Comparison of ENCODE assay signal across 8 cellular contexts in genomic region chr15:72685925-72686794, GRCh38. TPM values are rescaled to one million over a fixed set of nuclear protein-coding genes. Genes with fewer than 3 reads are reported as not detected.
DNase-seq lines count a peak whose midpoint lies in the region; ATAC-seq, FAIRE-seq and TF ChIP-seq lines count a peak whose summit lies in the region.

TSS of gene BBS4 (plus strand) at chr15:72686207. CDS start at chr15:72686228, 21 bp downstream.
TSS of gene HIGD2B (minus strand) at chr15:72686182. CDS start at chr15:72676374, 9,808 bp downstream.

- H3K4me1 ChIP-seq in A549 (peaks cover 8% of the 10 kb centered on the region; the same call in 1 of the 3 replicates), liver (ENCODE audit: control insufficient read depth in 4 of 4, insufficient read depth in 4 of 4, low read length in 3 of 4) (peaks cover 3 to 13% (median 6%) of the 10 kb centered on the region in 4 donors)

- DNase-seq in A549 (ENCODE audit: low read depth in 1 of 2, low spot score in 1 of 2) (peak; percentile 90 to 96), coronary artery (ENCODE audit: low spot score) (peak; percentile 92), NCI-H187 treated with DMSO at 0.1 percent for 48 hours (lab: John Stamatoyannopoulos, UW) (no peak)
- peak; percentile 41 to 68 (median 63) for DNase-seq in stimulated activated CD4-positive, alpha-beta T cell treated with anti-CD3 and anti-CD28 coated beads, TNF-alpha, amount 100 ng/mL, for 1 hour (ENCODE audit: low read depth in 3 of 3, low spot score in 1 of 3)

- ATAC-seq in A549 = peak; percentile 97 to 98
- peak; percentile 86 for ATAC-seq in HG03378 (IDR thresholded peaks at IDR 0.05; ENCODE audit: unreplicated experiment)
- ATAC-seq in activated CD4-positive, CD25-positive, alpha-beta regulatory T cell treated with anti-CD3 and anti-CD28 coated beads, Interleukin-2, amount 50 U/mL, for 24 hours = peak; percentile 98

- peak within 1 kb of the TSS; percentile 88 to 89 for H3K27ac ChIP-seq in A549
- H3K27ac ChIP-seq in coronary artery = peak within 1 kb of the TSS; percentile 73 to 94
- H3K27ac ChIP-seq in liver (ENCODE audit: low read depth in 1 of 2, low read length in 2 of 2) = peak within 1 kb of the TSS; percentile 84 to 91

- POLR2A ChIA-PET in A549 (lab: Yijun Ruan, JAX) = interaction anchor here (0.5 to 2.1 kb wide), 12 partner anchors 9 to 1712 kb away, joined by 3 to 8 read pairs (median 4); partner anchors contain the start of gene HEXA

- peak within 1 kb of the TSS; percentile 88 to 94 for H3K9ac ChIP-seq in liver (ENCODE audit: low read depth in 1 of 2, low read length in 2 of 2)

- H3K36me3 ChIP-seq in liver (ENCODE audit: control insufficient read depth in 4 of 4, insufficient read depth in 3 of 4, low read depth in 1 of 4, low read length in 3 of 4) = no peaks in the 10 kb centered on the region

- TF ChIP-seq CTCF in A549 (IDR thresholded peaks at IDR 0.05) (no peak), coronary artery (IDR thresholded peaks at IDR 0.05) (no peak), liver (IDR thresholded peaks at IDR 0.05; ENCODE audit: low read depth, low read length, missing input control) (no peak)

- H3K9me3 ChIP-seq in A549 (no peaks in the 10 kb centered on the region), liver (ENCODE audit: control insufficient read depth in 4 of 4, low read length in 3 of 4) (no peaks in the 10 kb centered on the region)

- TF ChIP-seq POLR2A in A549 (IDR thresholded peaks at IDR 0.05; ENCODE audit: low read length) (peak; percentile 86), GM19099 (IDR thresholded peaks at IDR 0.05; ENCODE audit: extremely low read depth, insufficient read length, low read depth) (peak; percentile 78)

- H3K27me3 ChIP-seq in liver (ENCODE audit: control insufficient read depth in 4 of 4, insufficient read depth in 4 of 4, low read length in 3 of 4) = no peaks in the 10 kb centered on the region

- no peak for TF ChIP-seq EP300 in A549 (IDR thresholded peaks at IDR 0.05)

- CTCF ChIA-PET in A549 (lab: Yijun Ruan, JAX) = interaction anchor here (0.6 to 2.2 kb wide), 7 partner anchors 11 to 266 kb away, joined by 3 to 9 read pairs (median 6); no protein-coding TSS in a partner anchor

- FAIRE-seq in A549 (lab: Jason Lieb, UNC) = peak; percentile 94

- peak within 1 kb of the TSS; percentile 87 for H3K4me2 ChIP-seq in A549

- H3K4me3 ChIP-seq in A549 = peak within 1 kb of the TSS; percentile 67
- H3K4me3 ChIP-seq in coronary artery = peak within 1 kb of the TSS; percentile 85
- peak within 1 kb of the TSS; percentile 61 to 92 (median 75) for H3K4me3 ChIP-seq in liver (ENCODE audit: low read depth in 1 of 3, low read length in 3 of 3)

- no peak for TF ChIP-seq RAD21 in A549 (conservative IDR thresholded peaks at IDR 0.05 in 1 of 2, IDR thresholded peaks at IDR 0.05 in 1 of 2)
- TF ChIP-seq RAD21 in liver (IDR thresholded peaks at IDR 0.05) = peak in 1 of 2 donors; percentile 46

- WGBS in A549 (ENCODE audit: missing lambda C conversion rate) = 1% methylated on average over 49 of the region's 49 CpGs
- WGBS in liver = under 1% methylated on average over 49 of the region's 49 CpGs

TF ChIP-seq in A549, 52 proteins besides CTCF, POLR2A, EP300 and RAD21 (continues in another document):
- TF ChIP-seq MAZ (IDR thresholded peaks at IDR 0.05; ENCODE audit: borderline replicate concordance, low read depth, low read length) (no peak), REST (IDR thresholded peaks at IDR 0.05) (peak; percentile 42; the same call in 1 of the 2 replicates), ELK1 (IDR thresholded peaks at IDR 0.05; ENCODE audit: low read depth, low read length) (0 out of 2 replicates have a peak, but pooled peaks have one; percentile 41), MAFK (IDR thresholded peaks at IDR 0.05; ENCODE audit: partially characterized antibody) (no peak)

TF ChIP-seq in liver, 16 proteins besides CTCF, POLR2A, EP300 and RAD21:
- TF ChIP-seq ZBTB33 (IDR thresholded peaks at IDR 0.05) = no peak
- peak in 1 of 2 donors; percentile 25 for TF ChIP-seq JUND (IDR thresholded peaks at IDR 0.05)
- peak; percentile 89 to 95 for TF ChIP-seq GABPA (IDR thresholded peaks at IDR 0.05 in 1 of 2, conservative IDR thresholded peaks at IDR 0.05 in 1 of 2)
- TF ChIP-seq FOXA1 (IDR thresholded peaks at IDR 0.05) = no peak
- no peak for TF ChIP-seq HNF4G (IDR thresholded peaks at IDR 0.05)
- no peak for TF ChIP-seq NR2F2 (IDR thresholded peaks at IDR 0.05)
- TF ChIP-seq EGR1 (IDR thresholded peaks at IDR 0.05; ENCODE audit: low read depth in 2 of 2) = peak; percentile 47 to 62
- peak in 1 of 2 donors; percentile 24 for TF ChIP-seq HNF4A (conservative IDR thresholded peaks at IDR 0.05)
- peak; percentile 59 for TF ChIP-seq MAX (IDR thresholded peaks at IDR 0.05)
- peak; percentile 98 for TF ChIP-seq YY1 (IDR thresholded peaks at IDR 0.05)
- peak; percentile 84 for TF ChIP-seq REST (IDR thresholded peaks at IDR 0.05)
- peak in 1 of 2 donors; percentile 25 for TF ChIP-seq RXRA (IDR thresholded peaks at IDR 0.05)
- peak; percentile 30 for TF ChIP-seq ATF3 (IDR thresholded peaks at IDR 0.05)
- no peak for TF ChIP-seq FOXA2 (IDR thresholded peaks at IDR 0.05)
- TF ChIP-seq SP1 (IDR thresholded peaks at IDR 0.05) = peak; percentile 61
- TF ChIP-seq TAF1 (conservative IDR thresholded peaks at IDR 0.05) = peak; percentile 91

RNA-seq across cellular contexts. Expression of gene BBS4, which starts in this region (rescaled TPM):
- polyA plus RNA-seq in A549 (2011; rRNA removed) = 40.4 and 43.3 TPM in 2 replicates
- 13.8 and 16.9 TPM in 2 replicates for polyA plus RNA-seq in A549 (2012; cell fraction: cytosol; rRNA removed)
- 16.4 and 27.5 TPM in 2 replicates for polyA plus RNA-seq in A549 (2012; cell fraction: nucleus; rRNA removed)
- 22.4 to 25.4 TPM (median 22.6 TPM) in 3 replicates for polyA plus RNA-seq in A549 (2017; fragmentation: RNase III; extraction: RNeasy Plus Mini Kit Qiagen cat#74134 plus additional on column Dnase treatment)
- polyA minus RNA-seq in A549 (2011; rRNA and poly(A)+ RNA removed) = 27.6 and 33.7 TPM in 2 replicates
- total RNA-seq in liver = 10 to 100 TPM; 10.3 to 16.0 TPM
- polyA plus RNA-seq in liver = 1 to 10 TPM; 4.8 to 6.4 TPM

RNA-seq across cellular contexts. Expression of gene HIGD2B, which starts in this region (rescaled TPM):
- polyA plus RNA-seq in A549 (2011; rRNA removed) (not detected in 2 replicates), A549 (2017; fragmentation: RNase III; extraction: RNeasy Plus Mini Kit Qiagen cat#74134 plus additional on column Dnase treatment) (not detected in 3 replicates), liver (not detected)
- polyA plus RNA-seq in A549 (2012; cell fraction: cytosol; rRNA removed) = 0.04 TPM in 1 of 2 replicates, not detected in the other
- polyA plus RNA-seq in A549 (2012; cell fraction: nucleus; rRNA removed) = not detected in 2 replicates
- 0.24 TPM in 1 of 2 replicates, not detected in the other for polyA minus RNA-seq in A549 (2011; rRNA and poly(A)+ RNA removed)
- total RNA-seq in liver = not detected
